In genomic region chr2:73886357-73886756, GRCh38 we compare ENCODE assay signal across 21 cellular contexts. TPM values are rescaled to one million over a fixed set of nuclear protein-coding genes. Genes with fewer than 3 reads are reported as not detected.
DNase-seq lines count a peak whose midpoint lies in the region; ATAC-seq and TF ChIP-seq lines count a peak whose summit lies in the region.
"Had no signal": no experiment of that assay in that cellular context is flagged by ENCODE, and none has a peak within 500 bp of the region (broad histone marks: within the 10 kb centered on the region; RNA-seq: fewer than 3 reads in every experiment).

No MANE protein-coding gene starts in this region.

- no peak overlapping the region for H3K14ac ChIP-seq in trophoblast cell (ENCODE audit: low read length)

- H3K4ac ChIP-seq in trophoblast cell (ENCODE audit: low read depth, low read length), result no peak overlapping the region

- CTCF ChIA-PET in activated CD8-positive, alpha-beta memory T cell treated with anti-CD3 and anti-CD28 coated beads, Interleukin-2, amount 10 ng/mL, durations not matched to agents 7 days and 5 days (lab: Charles Lee), result no interaction called here

- no peak overlapping the region for H4K8ac ChIP-seq in trophoblast cell (ENCODE audit: low read depth, low read length)

- no peak for DNase-seq in activated CD8-positive, alpha-beta memory T cell treated with anti-CD3 and anti-CD28 coated beads, Interleukin-2, amount 10 ng/mL, durations not matched to agents 7 days and 5 days
- DNase-seq in activated CD8-positive, alpha-beta memory T cell treated with anti-CD3 and anti-CD28 coated beads, Interleukin-2, amount 50 U/mL, for 4 hours, result no peak
- DNase-seq in stimulated activated CD4-positive, alpha-beta T cell treated with anti-CD3 and anti-CD28 coated beads, Interleukin-15, amount 100 ng/mL, for 48 hours (ENCODE audit: low read depth in 2 of 2), result peak; percentile 48 to 56
- DNase-seq in upper lobe of left lung (no peak), trophoblast cell (no peak)
- DNase-seq: ACHN, dermis blood vessel endothelial cell, foreskin melanocyte, GF-D8, midbrain, NCI-H2029 treated with DMSO at 0.1 percent for 48 hours, NCI-H524 treated with DMSO at 0.1 percent for 48 hours, Right ventricle myocardium superior had no signal

- H3K27me3 ChIP-seq in upper lobe of left lung (no peaks in the 10 kb centered on the region), trophoblast cell (ENCODE audit: insufficient read depth, low read length) (no peaks in the 10 kb centered on the region)

- H3K4me1 ChIP-seq in upper lobe of left lung (no peaks in the 10 kb centered on the region), trophoblast cell (ENCODE audit: control insufficient read depth in 1 of 2, insufficient read depth in 2 of 2, low read length in 2 of 2) (no peaks in the 10 kb centered on the region)

- 79 to 83% methylated on average over 4 of the region's 4 CpGs for WGBS in upper lobe of left lung, 2 donors
- no CpG with 5 or more reads among the region's 4 CpGs for WGBS in trophoblast cell (ENCODE audit: extremely low coverage, insufficient coverage, insufficient read length)

- H3K27ac ChIP-seq in upper lobe of left lung (no peak overlapping the region), trophoblast cell (ENCODE audit: low read depth, low read length) (no peak overlapping the region)

- H2BK120ac ChIP-seq in trophoblast cell (ENCODE audit: insufficient read depth, low read length, poor library complexity), result no peak overlapping the region

- no peak overlapping the region for H2AFZ ChIP-seq in trophoblast cell (ENCODE audit: insufficient read depth, low read length, poor library complexity)
- H2AFZ ChIP-seq: GM23338 had no signal

- no peak for TF ChIP-seq POLR2A in upper lobe of left lung (IDR thresholded peaks at IDR 0.05)

- H2BK12ac ChIP-seq in trophoblast cell (ENCODE audit: low read length), result no peak overlapping the region

- no peak overlapping the region for H4K12ac ChIP-seq in trophoblast cell (ENCODE audit: low read depth, low read length)

- H3K18ac ChIP-seq in trophoblast cell (ENCODE audit: low read length), result no peak overlapping the region

- no peaks in the 10 kb centered on the region for H3K9me3 ChIP-seq in upper lobe of left lung
- no peaks in the 10 kb centered on the region for H3K9me3 ChIP-seq in trophoblast cell (ENCODE audit: insufficient read depth, low read depth, low read length)

- no peak overlapping the region for H2AK5ac ChIP-seq in trophoblast cell (ENCODE audit: low read length)

- peak; percentile 55 for ATAC-seq in activated CD8-positive, alpha-beta memory T cell treated with anti-CD3 and anti-CD28 coated beads, Interleukin-2, amount 10 ng/mL, durations not matched to agents 7 days and 5 days
- peak; percentile 96 for ATAC-seq in activated T-helper 17 cell treated with anti-CD3 and anti-CD28 coated beads, Interleukin-2, amount 50 U/mL, for 72 hours (replicated peaks)
- ATAC-seq in stimulated activated memory B cell treated with anti-CD40 and anti-IgM and Interleukin-4, amounts not matched to agents 10 μg/mL and 1 μg/mL and 100 μg/mL, for 72 hours, result peak; percentile 62
- no peak for ATAC-seq in upper lobe of left lung (ENCODE audit: low FRiP score in 2 of 2)
- ATAC-seq in HG03342 (IDR thresholded peaks at IDR 0.05; ENCODE audit: unreplicated experiment), result no peak
- ATAC-seq: GM23338, WTC11 had no signal

- no peak for TF ChIP-seq CTCF in upper lobe of left lung (IDR thresholded peaks at IDR 0.05)

- H3K4me3 ChIP-seq in upper lobe of left lung (no peak overlapping the region), trophoblast cell (ENCODE audit: low read depth, low read length) (no peak overlapping the region)
- H3K4me3 ChIP-seq: GM23338 had no signal

- H3K9ac ChIP-seq in trophoblast cell (ENCODE audit: low read length), result no peak overlapping the region

- no peaks in the 10 kb centered on the region for H3K79me1 ChIP-seq in trophoblast cell (ENCODE audit: low read length)

- no peak for TF ChIP-seq EP300 in upper lobe of left lung (IDR thresholded peaks at IDR 0.05)

- peaks cover 2% of the 10 kb centered on the region for H3K36me3 Mint-ChIP-seq in activated CD8-positive, alpha-beta memory T cell treated with anti-CD3 and anti-CD28 coated beads, Interleukin-2, amount 10 ng/mL, durations not matched to agents 7 days and 5 days
- peaks cover 5% of the 10 kb centered on the region for H3K36me3 Mint-ChIP-seq in activated T-helper 17 cell treated with anti-CD3 and anti-CD28 coated beads, Interleukin-2, amount 50 U/mL, for 72 hours (ENCODE audit: low read depth)
- no peaks in the 10 kb centered on the region for H3K36me3 Mint-ChIP-seq in stimulated activated memory B cell treated with anti-CD40 and anti-IgM and Interleukin-4, amounts not matched to agents 10 μg/mL and 1 μg/mL and 100 μg/mL, for 72 hours
- H3K36me3 Mint-ChIP-seq: CD14-positive monocyte, WTC11 had no signal

- H3K23ac ChIP-seq in trophoblast cell (ENCODE audit: low read length), result no peak overlapping the region

- H2BK5ac ChIP-seq in trophoblast cell (ENCODE audit: low read depth, low read length, poor library complexity), result no peak overlapping the region

- H3K27me3 Mint-ChIP-seq in activated CD8-positive, alpha-beta memory T cell treated with anti-CD3 and anti-CD28 coated beads, Interleukin-2, amount 10 ng/mL, durations not matched to agents 7 days and 5 days, result peaks cover 3% of the 10 kb centered on the region
- peaks cover 5% of the 10 kb centered on the region for H3K27me3 Mint-ChIP-seq in activated T-helper 17 cell treated with anti-CD3 and anti-CD28 coated beads, Interleukin-2, amount 50 U/mL, for 72 hours
- H3K27me3 Mint-ChIP-seq in stimulated activated memory B cell treated with anti-CD40 and anti-IgM and Interleukin-4, amounts not matched to agents 10 μg/mL and 1 μg/mL and 100 μg/mL, for 72 hours, result peaks cover 30% of the 10 kb centered on the region

- H4K91ac ChIP-seq in trophoblast cell (ENCODE audit: low read depth, low read length), result no peak overlapping the region

- H3K79me2 ChIP-seq in trophoblast cell (ENCODE audit: control insufficient read depth, insufficient read depth, low read length, poor library complexity), result no peaks in the 10 kb centered on the region

- H3K36me3 ChIP-seq in upper lobe of left lung, result no peaks in the 10 kb centered on the region
- no peaks in the 10 kb centered on the region for H3K36me3 ChIP-seq in trophoblast cell (ENCODE audit: control insufficient read depth in 1 of 2, insufficient read depth in 2 of 2, low read length in 2 of 2)

- H3K4me3 Mint-ChIP-seq in activated CD8-positive, alpha-beta memory T cell treated with anti-CD3 and anti-CD28 coated beads, Interleukin-2, amount 10 ng/mL, durations not matched to agents 7 days and 5 days, result no peak overlapping the region
- H3K4me3 Mint-ChIP-seq in activated T-helper 17 cell treated with anti-CD3 and anti-CD28 coated beads, Interleukin-2, amount 50 U/mL, for 72 hours, result peak overlapping the region; percentile 52
- no peak overlapping the region for H3K4me3 Mint-ChIP-seq in stimulated activated memory B cell treated with anti-CD40 and anti-IgM and Interleukin-4, amounts not matched to agents 10 μg/mL and 1 μg/mL and 100 μg/mL, for 72 hours
- H3K4me3 Mint-ChIP-seq: CD14-positive monocyte, GM23338, WTC11 had no signal

- H3K9me3 Mint-ChIP-seq in activated CD8-positive, alpha-beta memory T cell treated with anti-CD3 and anti-CD28 coated beads, Interleukin-2, amount 10 ng/mL, durations not matched to agents 7 days and 5 days (ENCODE audit: low read depth), result no peaks in the 10 kb centered on the region
- no peaks in the 10 kb centered on the region for H3K9me3 Mint-ChIP-seq in activated T-helper 17 cell treated with anti-CD3 and anti-CD28 coated beads, Interleukin-2, amount 50 U/mL, for 72 hours
- H3K9me3 Mint-ChIP-seq in stimulated activated memory B cell treated with anti-CD40 and anti-IgM and Interleukin-4, amounts not matched to agents 10 μg/mL and 1 μg/mL and 100 μg/mL, for 72 hours, result no peaks in the 10 kb centered on the region
- H3K9me3 Mint-ChIP-seq: GM23338, WTC11 had no signal

- no peak overlapping the region for H3K4me2 ChIP-seq in trophoblast cell (ENCODE audit: low read length)
- H3K4me2 ChIP-seq: GM23338 had no signal

- no peak overlapping the region for H3K27ac Mint-ChIP-seq in activated CD8-positive, alpha-beta memory T cell treated with anti-CD3 and anti-CD28 coated beads, Interleukin-2, amount 10 ng/mL, durations not matched to agents 7 days and 5 days
- peak overlapping the region; percentile 81 for H3K27ac Mint-ChIP-seq in activated T-helper 17 cell treated with anti-CD3 and anti-CD28 coated beads, Interleukin-2, amount 50 U/mL, for 72 hours
- H3K27ac Mint-ChIP-seq in stimulated activated memory B cell treated with anti-CD40 and anti-IgM and Interleukin-4, amounts not matched to agents 10 μg/mL and 1 μg/mL and 100 μg/mL, for 72 hours, result no peak overlapping the region
- H3K27ac Mint-ChIP-seq: CD14-positive monocyte, GM23338, WTC11 had no signal

- H3K4me1 Mint-ChIP-seq in activated CD8-positive, alpha-beta memory T cell treated with anti-CD3 and anti-CD28 coated beads, Interleukin-2, amount 10 ng/mL, durations not matched to agents 7 days and 5 days, result peaks cover 18% of the 10 kb centered on the region
- H3K4me1 Mint-ChIP-seq in activated T-helper 17 cell treated with anti-CD3 and anti-CD28 coated beads, Interleukin-2, amount 50 U/mL, for 72 hours, result peaks cover 18% of the 10 kb centered on the region
- H3K4me1 Mint-ChIP-seq in stimulated activated memory B cell treated with anti-CD40 and anti-IgM and Interleukin-4, amounts not matched to agents 10 μg/mL and 1 μg/mL and 100 μg/mL, for 72 hours, result peaks cover 5% of the 10 kb centered on the region
- H3K4me1 Mint-ChIP-seq: CD14-positive monocyte had no signal

RNA-seq across cellular contexts. Expression of gene ACTG2, which starts 6.5 kb away (rescaled TPM):
- total RNA-seq in activated CD8-positive, alpha-beta memory T cell treated with anti-CD3 and anti-CD28 coated beads, Interleukin-2, amount 10 ng/mL, durations not matched to agents 7 days and 5 days, result not detected
- not detected for total RNA-seq in activated T-helper 17 cell treated with anti-CD3 and anti-CD28 coated beads, Interleukin-2, amount 50 U/mL, for 72 hours
- 10 to 100 TPM; 10.8 to 65.3 (median 27.2) TPM for total RNA-seq in upper lobe of left lung
- 5.7 and 5.8 TPM in 2 replicates for polyA plus RNA-seq in trophoblast cell (2013)
- total RNA-seq: bronchial epithelial cell; dermis blood vessel endothelial cell; T-helper 1 cell treated with Interleukin-12 subunit alpha and Interleukin-12 subunit beta and Interleukin-4 antibody, amounts not matched to agents 30 ng/mL and 1 ng/mL, for 36 hours had no signal
- polyA plus RNA-seq: CD14-positive monocyte had no signal

RNA-seq across cellular contexts. Expression of gene DGUOK, which starts 40.3 kb away (rescaled TPM):
- total RNA-seq in activated CD8-positive, alpha-beta memory T cell treated with anti-CD3 and anti-CD28 coated beads, Interleukin-2, amount 10 ng/mL, durations not matched to agents 7 days and 5 days, result 10 to 100 TPM; 65.9 to 75.4 TPM
- 10 to 100 TPM; 66.7 to 87.8 TPM for total RNA-seq in activated T-helper 17 cell treated with anti-CD3 and anti-CD28 coated beads, Interleukin-2, amount 50 U/mL, for 72 hours
- total RNA-seq in upper lobe of left lung, result 10 to 100 TPM; 25.1 to 38.5 (median 34.9) TPM
- polyA plus RNA-seq in trophoblast cell (2013), result 94.1 and 96.1 TPM in 2 replicates

RNA-seq across cellular contexts. Expression of gene STAMBP, which starts 57.6 kb away (rescaled TPM):
- 10 to 100 TPM; 42.8 to 58.8 TPM for total RNA-seq in activated CD8-positive, alpha-beta memory T cell treated with anti-CD3 and anti-CD28 coated beads, Interleukin-2, amount 10 ng/mL, durations not matched to agents 7 days and 5 days
- 100 to 1,000 TPM in 1 of 2 donors, 10 to 100 TPM in 1; 59.5 to 152 TPM for total RNA-seq in activated T-helper 17 cell treated with anti-CD3 and anti-CD28 coated beads, Interleukin-2, amount 50 U/mL, for 72 hours
- total RNA-seq in upper lobe of left lung, result 10 to 100 TPM; 22.8 to 41.7 (median 28.3) TPM
- polyA plus RNA-seq in trophoblast cell (2013), result 37.4 and 40.8 TPM in 2 replicates

Comparison
In these comparisons a context has a peak if more than half of its experiments do, and no peak if none do; other contexts are left out.
1. ATAC-seq: peak in activated CD8-positive, alpha-beta memory T cell treated with anti-CD3 and anti-CD28 coated beads, Interleukin-2, amount 10 ng/mL, durations not matched to agents 7 days and 5 days (single experiment), activated T-helper 17 cell treated with anti-CD3 and anti-CD28 coated beads, Interleukin-2, amount 50 U/mL, for 72 hours (single experiment) and stimulated activated memory B cell treated with anti-CD40 and anti-IgM and Interleukin-4, amounts not matched to agents 10 μg/mL and 1 μg/mL and 100 μg/mL, for 72 hours (single experiment); none in upper lobe of left lung (0 of 2) and HG03342 (single experiment).
2. DNase-seq: peak in stimulated activated CD4-positive, alpha-beta T cell treated with anti-CD3 and anti-CD28 coated beads, Interleukin-15, amount 100 ng/mL, for 48 hours (2 of 2); none in activated CD8-positive, alpha-beta memory T cell treated with anti-CD3 and anti-CD28 coated beads, Interleukin-2, amount 10 ng/mL, durations not matched to agents 7 days and 5 days (single experiment), activated CD8-positive, alpha-beta memory T cell treated with anti-CD3 and anti-CD28 coated beads, Interleukin-2, amount 50 U/mL, for 4 hours (single experiment), upper lobe of left lung (0 of 2) and trophoblast cell (0 of 2).
3. RNA of gene ACTG2, which starts 6.5 kb away (total RNA-seq): 10.8 to 65.3 TPM in upper lobe of left lung; not detected in activated T-helper 17 cell treated with anti-CD3 and anti-CD28 coated beads, Interleukin-2, amount 50 U/mL, for 72 hours and not detected in activated CD8-positive, alpha-beta memory T cell treated with anti-CD3 and anti-CD28 coated beads, Interleukin-2, amount 10 ng/mL, durations not matched to agents 7 days and 5 days; every median in the first group is over 4 times any median in the second.